In genomic region chr6:87653074-87653962, GRCh38 we compare ENCODE assay signal across 19 cellular contexts. TPM values are rescaled to one million over a fixed set of nuclear protein-coding genes. Genes with fewer than 3 reads are reported as not detected.
DNase-seq lines count a peak whose midpoint lies in the region; ATAC-seq and TF ChIP-seq lines count a peak whose summit lies in the region.
"Had no signal": no experiment of that assay in that cellular context is flagged by ENCODE, and none has a peak within 500 bp of the region (broad histone marks: within the 10 kb centered on the region; RNA-seq: fewer than 3 reads in every experiment).

No MANE protein-coding gene starts in this region.

- no peak overlapping the region for H3K4me3 ChIP-seq in subcutaneous abdominal adipose tissue (ENCODE audit: low read depth in 1 of 5, low read length in 5 of 5)
- H3K4me3 ChIP-seq: K562, PC-9, right atrium auricular region, SJCRH30 had no signal

- no peaks in the 10 kb centered on the region for H3K9me3 Mint-ChIP-seq in activated naive CD4-positive, alpha-beta T cell treated with anti-CD3 and anti-CD28 coated beads for 36 hours
- H3K9me3 Mint-ChIP-seq in brain: no peaks in the 10 kb centered on the region

- peak overlapping the region; percentile 33 for H3K27ac ChIP-seq in subcutaneous abdominal adipose tissue (ENCODE audit: low read depth, low read length)
- H3K27ac ChIP-seq: PC-9, right atrium auricular region, SJCRH30 had no signal

- peak; percentile 30 for DNase-seq in activated naive CD4-positive, alpha-beta T cell treated with anti-CD3 and anti-CD28 coated beads for 36 hours
- no peak for DNase-seq in activated naive CD4-positive, alpha-beta T cell (lab: John Stamatoyannopoulos, UW)
- DNase-seq in NCI-H82 (lab: John Stamatoyannopoulos, UW) (peak; percentile 87), NCI-H510A (lab: John Stamatoyannopoulos, UW) (no peak), NCI-H510A treated with DMSO at 0.1 percent for 48 hours (lab: John Stamatoyannopoulos, UW) (no peak)
- DNase-seq: activated CD4-positive, alpha-beta T cell treated with anti-CD3 and anti-CD28 coated beads for 1 hour; hypothalamus; left cardiac atrium; midbrain; NCI-H2029 treated with DMSO at 0.1 percent for 48 hours; NCI-H69; PC-9; SJCRH30; T-helper 9 cell had no signal

- no peak for TF ChIP-seq CTCF in brain (conservative IDR thresholded peaks at IDR 0.05)

- H3K36me3 Mint-ChIP-seq in activated naive CD4-positive, alpha-beta T cell treated with anti-CD3 and anti-CD28 coated beads for 36 hours (ENCODE audit: low read depth): peaks cover 34% of the 10 kb centered on the region
- H3K36me3 Mint-ChIP-seq in brain: peaks cover 58% of the 10 kb centered on the region

- H3K27me3 ChIP-seq in subcutaneous abdominal adipose tissue (ENCODE audit: control insufficient read depth in 5 of 5, insufficient read depth in 4 of 5, low read length in 5 of 5): no peaks in the 10 kb centered on the region
- H3K27me3 ChIP-seq: right atrium auricular region, SJCRH30 had no signal

- peaks cover 0 to 13% (median 3%) of the 10 kb centered on the region in 5 donors for H3K36me3 ChIP-seq in subcutaneous abdominal adipose tissue (ENCODE audit: control insufficient read depth in 5 of 5, insufficient read depth in 5 of 5, low read length in 5 of 5)

- H3K4me3 Mint-ChIP-seq in activated naive CD4-positive, alpha-beta T cell treated with anti-CD3 and anti-CD28 coated beads for 36 hours: no peak overlapping the region
- peak overlapping the region in 1 of 5 experiments; percentile 60 for H3K4me3 Mint-ChIP-seq in brain

- H3K27me3 Mint-ChIP-seq in activated naive CD4-positive, alpha-beta T cell treated with anti-CD3 and anti-CD28 coated beads for 36 hours (ENCODE audit: low read depth): no peaks in the 10 kb centered on the region
- no peaks in the 10 kb centered on the region for H3K27me3 Mint-ChIP-seq in brain

- H3K9ac ChIP-seq in subcutaneous abdominal adipose tissue (ENCODE audit: low read length in 5 of 5): no peak overlapping the region

- CTCF ChIA-PET in activated naive CD4-positive, alpha-beta T cell treated with anti-CD3 and anti-CD28 coated beads for 36 hours (lab: Charles Lee): interaction anchor here (0.9 kb wide), 1 partner anchor 16 kb away, joined by 3 read pairs; no protein-coding TSS in a partner anchor

- intact Hi-C loops in activated naive CD4-positive, alpha-beta T cell treated with anti-CD3 and anti-CD28 coated beads for 36 hours (cut with micrococcal nuclease): loop anchor here (1.0 to 5.0 kb wide), 2 partner anchors 45 to 61 kb away; partner anchors contain the start of gene ORC3

- peaks cover 20% of the 10 kb centered on the region for H3K4me1 Mint-ChIP-seq in activated naive CD4-positive, alpha-beta T cell treated with anti-CD3 and anti-CD28 coated beads for 36 hours (ENCODE audit: low read depth)
- peaks cover 13% of the 10 kb centered on the region for H3K4me1 Mint-ChIP-seq in brain

- peak overlapping the region; percentile 69 for H3K27ac Mint-ChIP-seq in activated naive CD4-positive, alpha-beta T cell treated with anti-CD3 and anti-CD28 coated beads for 36 hours
- peak overlapping the region in 3 of 5 experiments; percentile 53 to 84 (median 72) for H3K27ac Mint-ChIP-seq in brain

- no peak for ATAC-seq in GM18909 (IDR thresholded peaks at IDR 0.05; ENCODE audit: poor library complexity, unreplicated experiment)
- ATAC-seq: K562, left cardiac atrium had no signal

- H3K4me1 ChIP-seq in subcutaneous abdominal adipose tissue (ENCODE audit: control insufficient read depth in 5 of 5, insufficient read depth in 5 of 5, low read length in 5 of 5): peaks cover 0 to 7% (median 0%) of the 10 kb centered on the region in 5 donors
- H3K4me1 ChIP-seq: right atrium auricular region, SJCRH30 had no signal

- H3K9me3 ChIP-seq in subcutaneous abdominal adipose tissue (ENCODE audit: control insufficient read depth in 5 of 5, low read length in 5 of 5): no peaks in the 10 kb centered on the region
- H3K9me3 ChIP-seq: right atrium auricular region, SJCRH30 had no signal

RNA-seq across cellular contexts. Expression of gene AKIRIN2, which starts 48.7 kb away (rescaled TPM):
- 10 to 100 TPM; 47.6 to 49.8 TPM for total RNA-seq in activated naive CD4-positive, alpha-beta T cell treated with anti-CD3 and anti-CD28 coated beads for 36 hours
- 71.7 TPM for polyA plus RNA-seq in brain (ENCODE audit: insufficient read depth, low read depth, low replicate concordance)

Comparison
In these comparisons a context has a peak if more than half of its experiments do, and no peak if none do; other contexts are left out.
1. DNase-seq: peak in activated naive CD4-positive, alpha-beta T cell treated with anti-CD3 and anti-CD28 coated beads for 36 hours (single experiment) and NCI-H82 (single experiment); none in activated naive CD4-positive, alpha-beta T cell (0 of 4), NCI-H510A (single experiment) and NCI-H510A treated with DMSO at 0.1 percent for 48 hours (single experiment).